Comparison of ENCODE assay signal across 10 cellular contexts in the genomic region with DNA sequence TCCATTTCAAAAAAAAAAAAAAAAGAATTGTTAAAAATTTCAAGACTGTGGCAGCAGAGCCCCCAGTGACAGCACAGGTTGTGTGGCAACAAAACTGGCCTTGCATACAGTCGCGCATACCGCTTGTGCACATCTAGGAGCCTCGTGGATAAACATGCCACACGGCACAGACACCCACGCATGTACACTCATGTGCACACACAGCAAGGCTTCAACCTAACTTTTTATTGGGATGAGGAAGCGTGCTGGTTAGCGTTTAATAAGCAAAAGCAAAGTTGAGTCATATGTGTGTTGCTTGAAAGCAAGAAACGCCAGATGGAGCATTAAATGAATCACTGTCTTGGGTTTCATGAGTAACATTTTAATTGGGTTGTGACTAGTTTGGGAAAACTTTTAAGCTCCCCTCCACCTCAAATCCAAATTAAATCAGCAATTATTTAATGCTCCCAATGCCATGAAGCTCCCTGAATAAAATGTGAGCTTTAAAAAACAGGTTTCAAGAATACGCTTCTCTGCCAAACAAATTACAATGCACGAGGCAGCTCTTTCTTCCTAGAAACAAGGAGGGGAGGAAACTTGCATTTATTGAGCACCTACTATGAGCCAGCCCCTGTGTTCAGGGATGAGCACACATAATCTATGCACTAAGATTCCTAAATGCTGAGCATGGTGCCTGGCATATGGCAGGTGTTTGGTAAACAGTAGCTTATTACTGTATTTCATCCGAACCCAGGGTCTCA. TPM values are rescaled to one million over a fixed set of nuclear protein-coding genes. Genes with fewer than 3 reads are reported as not detected.
A peak's percentile ranks its signal among the peaks of the same experiment; 100 is the strongest.
DNase-seq lines count a peak whose midpoint lies in the region; ATAC-seq, FAIRE-seq and TF ChIP-seq lines count a peak whose summit lies in the region.
"Had no signal": no experiment of that assay in that cellular context is flagged by ENCODE, and none has a peak within 500 bp of the region (broad histone marks: within the 10 kb centered on the region; RNA-seq: fewer than 3 reads in every experiment).

No MANE protein-coding gene starts in this region.

- H3K36me3 ChIP-seq in fibroblast of lung (ENCODE audit: control insufficient read depth, insufficient read depth, low read length): no peaks in the 10 kb centered on the region
- H3K36me3 ChIP-seq in skeletal muscle satellite cell (ENCODE audit: insufficient read depth, low read length): no peaks in the 10 kb centered on the region
- H3K36me3 ChIP-seq in thyroid gland: no peaks in the 10 kb centered on the region
- H3K36me3 ChIP-seq: pancreas had no signal

- H3K27ac Mint-ChIP-seq in activated naive CD8-positive, alpha-beta T cell treated with anti-CD3 and anti-CD28 coated beads, Interleukin-2, amount 50 U/mL, for 24 hours: no peak overlapping the region

- no peak for ATAC-seq in GM18868 (IDR thresholded peaks at IDR 0.05; ENCODE audit: unreplicated experiment)
- ATAC-seq in activated naive CD8-positive, alpha-beta T cell treated with anti-CD3 and anti-CD28 coated beads, Interleukin-2, amount 50 U/mL, for 24 hours: no peak
- ATAC-seq: heart right ventricle, pancreas had no signal

- H3K27me3 Mint-ChIP-seq in activated naive CD8-positive, alpha-beta T cell treated with anti-CD3 and anti-CD28 coated beads, Interleukin-2, amount 50 U/mL, for 24 hours: peaks cover 17% of the 10 kb centered on the region

- no peaks in the 10 kb centered on the region for H3K36me3 Mint-ChIP-seq in activated naive CD8-positive, alpha-beta T cell treated with anti-CD3 and anti-CD28 coated beads, Interleukin-2, amount 50 U/mL, for 24 hours (ENCODE audit: low read depth)

- H3K4me3 ChIP-seq in fibroblast of lung (replicated peaks in 1 of 4; ENCODE audit: control extremely low read depth in 1 of 4, insufficient read depth in 1 of 4, low read depth in 3 of 4, low read length in 4 of 4): no peak overlapping the region
- peak overlapping the region; percentile 4 for H3K4me3 ChIP-seq in skeletal muscle satellite cell (ENCODE audit: low read length)
- no peak overlapping the region for H3K4me3 ChIP-seq in thyroid gland (replicated peaks in 1 of 3)
- H3K4me3 ChIP-seq: heart right ventricle, pancreas had no signal

- DNase-seq in ELR (ENCODE audit: low read depth) (peak; percentile 100), RCC 7860 (ENCODE audit: low spot score) (peak; percentile 83), fibroblast of lung (ENCODE audit: low read depth in 2 of 2) (peak; percentile 96 to 99), thyroid gland (no peak), HuH-7 (ENCODE audit: low spot score) (no peak)
- DNase-seq in activated naive CD8-positive, alpha-beta T cell treated with anti-CD3 and anti-CD28 coated beads, Interleukin-2, amount 50 U/mL, for 24 hours: no peak
- DNase-seq: heart right ventricle, pancreas had no signal

- H3K4me3 Mint-ChIP-seq in activated naive CD8-positive, alpha-beta T cell treated with anti-CD3 and anti-CD28 coated beads, Interleukin-2, amount 50 U/mL, for 24 hours: no peak overlapping the region

- TF ChIP-seq CTCF in fibroblast of lung (conservative IDR thresholded peaks at IDR 0.05 in 1 of 2, IDR thresholded peaks at IDR 0.05 in 1 of 2; ENCODE audit: low read depth in 1 of 2, low read length in 2 of 2) (no peak), thyroid gland (IDR thresholded peaks at IDR 0.05) (no peak)

- TF ChIP-seq POLR2A in thyroid gland (IDR thresholded peaks at IDR 0.05): no peak

- no peak overlapping the region for H3K9ac ChIP-seq in fibroblast of lung (ENCODE audit: insufficient read depth, low read length)
- H3K9ac ChIP-seq in skeletal muscle satellite cell (ENCODE audit: low read depth, low read length): peak overlapping the region; percentile 76

- H3K4me1 ChIP-seq in fibroblast of lung (ENCODE audit: control insufficient read depth, extremely low read depth, insufficient read depth, low read length): peaks cover 41% of the 10 kb centered on the region
- peaks cover 70% of the 10 kb centered on the region for H3K4me1 ChIP-seq in skeletal muscle satellite cell (ENCODE audit: control insufficient read depth, insufficient read depth, low read length)
- H3K4me1 ChIP-seq in thyroid gland: peaks cover 0 to 28% of the 10 kb centered on the region in 2 donors

- H3K27me3 ChIP-seq in fibroblast of lung (ENCODE audit: control insufficient read depth, insufficient read depth, low read length) (no peaks in the 10 kb centered on the region), skeletal muscle satellite cell (ENCODE audit: control insufficient read depth, insufficient read depth, low read length) (no peaks in the 10 kb centered on the region), thyroid gland (no peaks in the 10 kb centered on the region)
- H3K27me3 ChIP-seq: pancreas had no signal

- H3K9me3 ChIP-seq in fibroblast of lung (ENCODE audit: control insufficient read depth, insufficient read depth, low read depth, low read length) (no peaks in the 10 kb centered on the region), skeletal muscle satellite cell (replicated peaks; ENCODE audit: low read length) (no peaks in the 10 kb centered on the region), thyroid gland (no peaks in the 10 kb centered on the region)
- H3K9me3 ChIP-seq: heart right ventricle, pancreas had no signal

- peak overlapping the region; percentile 83 for H3K27ac ChIP-seq in fibroblast of lung (ENCODE audit: insufficient read depth, low read length)
- H3K27ac ChIP-seq in thyroid gland: no peak overlapping the region

- intact Hi-C loops in thyroid gland (cut with DNase I): no loop called here

- H3K79me2 ChIP-seq in fibroblast of lung (ENCODE audit: control insufficient read depth, insufficient read depth, low read length): no peaks in the 10 kb centered on the region

- no peaks in the 10 kb centered on the region for H4K20me1 ChIP-seq in fibroblast of lung (ENCODE audit: control insufficient read depth, extremely low read depth, insufficient read depth, low read length)

- peak overlapping the region; percentile 26 for H3K4me2 ChIP-seq in fibroblast of lung (ENCODE audit: extremely low read depth, insufficient read depth, low read length)
- H3K4me2 ChIP-seq in skeletal muscle satellite cell (ENCODE audit: low read length): peak overlapping the region; percentile 59

- WGBS in thyroid gland, 2 donors: 85 to 89% methylated on average over 12 of the region's 12 CpGs

- H3K9me3 Mint-ChIP-seq in activated naive CD8-positive, alpha-beta T cell treated with anti-CD3 and anti-CD28 coated beads, Interleukin-2, amount 50 U/mL, for 24 hours: no peaks in the 10 kb centered on the region

- peak; percentile 89 for FAIRE-seq in RCC 7860 (lab: Jason Lieb, UNC)
- FAIRE-seq: pancreas had no signal

- no peak overlapping the region for H2AFZ ChIP-seq in fibroblast of lung (ENCODE audit: low read length)

- peaks cover 8% of the 10 kb centered on the region for H3K4me1 Mint-ChIP-seq in activated naive CD8-positive, alpha-beta T cell treated with anti-CD3 and anti-CD28 coated beads, Interleukin-2, amount 50 U/mL, for 24 hours

RNA-seq across cellular contexts. Expression of a gene that starts 35.7 kb away (rescaled TPM):
- total RNA-seq in fibroblast of lung (36.2 and 74.5 TPM in 2 replicates), thyroid gland (10 to 100 TPM; 24.2 to 58.7 (median 37.9) TPM)
- polyA plus RNA-seq in fibroblast of lung: 22.4 and 25.5 TPM in 2 replicates
- 21.6 and 24.6 TPM in 2 replicates for polyA plus RNA-seq in fibroblast of lung (2012)
- polyA minus RNA-seq in fibroblast of lung (ENCODE audit: low replicate concordance): 33.5 and 66.1 TPM in 2 replicates
- 15.5 and 28.6 TPM in 2 replicates for total RNA-seq in skeletal muscle satellite cell (2012; rRNA removed)

Comparison
In these comparisons a context has a peak if more than half of its experiments do, and no peak if none do; other contexts are left out.
1. DNase-seq: peak in ELR (single experiment), RCC 7860 (single experiment) and fibroblast of lung (2 of 2); none in activated naive CD8-positive, alpha-beta T cell treated with anti-CD3 and anti-CD28 coated beads, Interleukin-2, amount 50 U/mL, for 24 hours (single experiment), thyroid gland (0 of 2) and HuH-7 (single experiment).